Comparison of ENCODE assay signal across 1 cellular context in genomic region chr10:63518690-63519288, GRCh38.
A peak's percentile ranks its signal among the peaks of the same experiment; 100 is the strongest.
TF ChIP-seq lines count a peak whose summit lies in the region.

No MANE protein-coding gene starts in this region.

TF ChIP-seq in HepG2, 621 proteins besides CTCF, POLR2A, EP300 and RAD21:
- TF ChIP-seq ZBTB33 (CRISPR knock-in tag; IDR thresholded peaks at IDR 0.05) (peak; percentile 83), MZF1 (CRISPR knock-in tag; IDR thresholded peaks at IDR 0.05; ENCODE audit: borderline replicate concordance) (no peak), ZNF468 (CRISPR knock-in tag; IDR thresholded peaks at IDR 0.05) (no peak), TMF1 (CRISPR knock-in tag; IDR thresholded peaks at IDR 0.05; ENCODE audit: low read depth) (no peak), CCAR2 (optimal IDR thresholded peaks at IDR 0.05; ENCODE audit: low read depth, low read length) (no peak), PRDM10 (CRISPR knock-in tag; IDR thresholded peaks at IDR 0.05; ENCODE audit: low read depth) (no peak), ZNF891 (CRISPR knock-in tag; IDR thresholded peaks at IDR 0.05) (no peak), ZNF780A (CRISPR knock-in tag; IDR thresholded peaks at IDR 0.05) (no peak), MAFG (CRISPR knock-in tag; IDR thresholded peaks at IDR 0.05) (no peak), ZKSCAN1 (IDR thresholded peaks at IDR 0.05; ENCODE audit: low read length) (peak; percentile 92), ETS1 (CRISPR knock-in tag; IDR thresholded peaks at IDR 0.05) (no peak), ZNF773 (CRISPR knock-in tag; IDR thresholded peaks at IDR 0.05; ENCODE audit: borderline replicate concordance) (no peak), HNRNPK (IDR thresholded peaks at IDR 0.05; ENCODE audit: low read depth, low read length, poor library complexity, severe bottlenecking) (no peak), ZMAT3 (CRISPR knock-in tag; conservative IDR thresholded peaks at IDR 0.05) (no peak), NFAT5 (CRISPR knock-in tag; IDR thresholded peaks at IDR 0.05) (no peak)
